ENCODE assay signal across 11 cellular contexts in the genomic region with DNA sequence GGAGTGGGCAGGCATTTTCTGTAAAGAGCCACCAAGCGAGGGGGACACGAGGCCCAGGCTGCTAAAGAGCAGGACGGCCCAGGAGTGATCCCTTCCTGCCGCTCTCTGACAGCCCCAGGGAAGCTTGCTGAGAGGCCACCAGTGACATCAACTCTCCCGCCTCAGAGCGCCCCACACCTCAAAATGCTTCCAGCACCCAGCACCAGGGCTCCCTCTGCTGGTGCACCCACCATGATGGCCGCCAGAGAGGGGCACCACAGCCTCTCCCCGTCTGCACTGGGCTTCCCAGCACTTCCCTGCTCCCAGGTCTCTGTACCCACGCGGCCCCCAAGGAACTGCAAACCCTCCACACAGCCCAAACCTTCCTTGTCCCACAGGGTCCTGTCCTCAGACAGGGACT. TPM values are rescaled to one million over a fixed set of nuclear protein-coding genes. Genes with fewer than 3 reads are reported as not detected.
DNase-seq lines count a peak whose midpoint lies in the region; ATAC-seq and TF ChIP-seq lines count a peak whose summit lies in the region.
"Had no signal": no experiment of that assay in that cellular context is flagged by ENCODE, and none has a peak within 500 bp of the region (broad histone marks: within the 10 kb centered on the region; RNA-seq: fewer than 3 reads in every experiment).

No MANE protein-coding gene starts in this region.

- peaks cover 7% of the 10 kb centered on the region; the same call in 1 of the 2 replicates for H3F3A ChIP-seq in PC-9 (ENCODE audit: insufficient read depth, low read depth)

- no TSS peak for BruUV-seq in PC-9 (replicated peaks; lab: Mats Ljungman, UMichigan)

- DNase-seq in AG04449 (ENCODE audit: low read depth, low spot score) (no peak), GM10248 (ENCODE audit: extremely low spot score) (no peak), PC-9 (peak in 1 of 2 experiments; percentile 7), fibroblast of pulmonary artery (ENCODE audit: low read depth) (peak; percentile 10), COR-L47 (lab: John Stamatoyannopoulos, UW) (no peak), SK-N-DZ (ENCODE audit: low spot score) (no peak), mesothelial cell of epicardium (ENCODE audit: low spot score in 2 of 2, unreplicated experiment in 2 of 2) (no peak)
- DNase-seq: NCI-H226, T-helper 2 cell, uterus had no signal

- intact Hi-C loops in PC-9 (cut with micrococcal nuclease; ENCODE audit: unreplicated experiment) = no loop called here

- CTCF ChIA-PET in AG04449 (lab: Yijun Ruan, JAX) = no interaction called here
- CTCF ChIA-PET in GM10248 (lab: Yijun Ruan, JAX) = interaction anchor here (0.9 to 1.6 kb wide), 3 partner anchors 10 to 149 kb away, joined by 3 to 7 read pairs (median 4); a partner anchor contains a TSS
- CTCF ChIA-PET in PC-9 (lab: Charles Lee) = no interaction called here

- no peaks in the 10 kb centered on the region for H3K36me3 ChIP-seq in PC-9 (ENCODE audit: low read depth)
- H3K36me3 ChIP-seq: uterus had no signal

- no peaks in the 10 kb centered on the region for H3K9me3 Mint-ChIP-seq in mesothelial cell of epicardium

- H3K27ac Mint-ChIP-seq in mesothelial cell of epicardium = no peak overlapping the region

- H3K27me3 Mint-ChIP-seq in mesothelial cell of epicardium (ENCODE audit: low read depth) = no peaks in the 10 kb centered on the region

- POLR2A ChIA-PET in AG04449 (lab: Yijun Ruan, JAX) (interaction anchor here (0.5 kb wide), 1 partner anchor 40 kb away, joined by 3 read pairs; a partner anchor contains a TSS), GM10248 (lab: Yijun Ruan, JAX) (no interaction called here), PC-9 (lab: Charles Lee; ENCODE audit: unreplicated experiment) (no interaction called here)

- H2AFZ ChIP-seq in PC-9 = no peak overlapping the region

- H3K9me2 ChIP-seq in PC-9 (ENCODE audit: insufficient read depth) = no peaks in the 10 kb centered on the region

- no peaks in the 10 kb centered on the region for H3K27me3 ChIP-seq in PC-9 (ENCODE audit: insufficient read depth, low read depth)
- H3K27me3 ChIP-seq: uterus had no signal

- H3K4me1 ChIP-seq in PC-9 (replicated peaks; ENCODE audit: insufficient read depth) = no peaks in the 10 kb centered on the region
- H3K4me1 ChIP-seq: uterus had no signal

- H3K9me3 ChIP-seq in PC-9 (ENCODE audit: insufficient read depth, low read depth) = no peaks in the 10 kb centered on the region
- H3K9me3 ChIP-seq: uterus had no signal

- H3K4me2 ChIP-seq in PC-9 = no peak overlapping the region

- H4K20me1 ChIP-seq in PC-9 (ENCODE audit: insufficient read depth) = peaks cover 8% of the 10 kb centered on the region; the same call in 1 of the 2 replicates

- H3K36me3 Mint-ChIP-seq in mesothelial cell of epicardium = peaks cover 17% of the 10 kb centered on the region

- no peaks in the 10 kb centered on the region for H3K4me1 Mint-ChIP-seq in mesothelial cell of epicardium

- H3K79me2 ChIP-seq in PC-9 (ENCODE audit: low read depth) = no peaks in the 10 kb centered on the region

- no peak overlapping the region for H3K4me3 Mint-ChIP-seq in mesothelial cell of epicardium

- TF ChIP-seq CTCF in AG04449 (IDR thresholded peaks at IDR 0.05; ENCODE audit: insufficient read depth, low read length, missing control alignments) = peak; percentile 10
- peak; percentile 26 for TF ChIP-seq CTCF in GM10248 (IDR thresholded peaks at IDR 0.05; ENCODE audit: control extremely low read depth, extremely low read depth, low read depth, missing control alignments)
- TF ChIP-seq CTCF in PC-9 (conservative IDR thresholded peaks at IDR 0.05) = peak; percentile 36; the same call in 1 of the 2 replicates
- peak; percentile 22 for TF ChIP-seq CTCF in fibroblast of pulmonary artery (IDR thresholded peaks at IDR 0.05; ENCODE audit: low read length, missing control alignments)
- TF ChIP-seq CTCF in mesothelial cell of epicardium (IDR thresholded peaks at IDR 0.05; ENCODE audit: unreplicated experiment) = no peak

- H3K4me3 ChIP-seq in AG04449 (ENCODE audit: low read depth, low read length) = no peak overlapping the region
- no peak overlapping the region for H3K4me3 ChIP-seq in PC-9
- H3K4me3 ChIP-seq in fibroblast of pulmonary artery (replicated peaks; ENCODE audit: low read depth, low read length) = no peak overlapping the region
- H3K4me3 ChIP-seq: uterus had no signal

- no peak for ATAC-seq in GM18502 (IDR thresholded peaks at IDR 0.05; ENCODE audit: poor library complexity, unreplicated experiment)

- no peak overlapping the region for H3K27ac ChIP-seq in PC-9
- H3K27ac ChIP-seq: uterus had no signal

RNA-seq across cellular contexts. Expression of a gene that starts 40.4 kb away (rescaled TPM):
- total RNA-seq in PC-9 (2021) (114 and 138 TPM in 2 replicates), mesothelial cell of epicardium (113 to 114 TPM (median 114 TPM) in 3 replicates)
- polyA plus RNA-seq in SK-N-DZ (2014; cell fraction: cytosol; rRNA removed) = 66.9 and 67.3 TPM in 2 replicates
- polyA plus RNA-seq in SK-N-DZ (2014; cell fraction: nucleus; rRNA removed) = 79.4 and 99.7 TPM in 2 replicates

RNA-seq across cellular contexts. Expression of a gene that starts 40.5 kb away (rescaled TPM):
- 13.5 and 20.2 TPM in 2 replicates for total RNA-seq in PC-9 (2021)
- 6.0 and 7.4 TPM in 2 replicates for polyA plus RNA-seq in SK-N-DZ (2014; cell fraction: cytosol; rRNA removed)
- polyA plus RNA-seq in SK-N-DZ (2014; cell fraction: nucleus; rRNA removed) = 62.1 and 116 TPM in 2 replicates
- total RNA-seq in mesothelial cell of epicardium = 25.5 to 32.5 TPM (median 28.0 TPM) in 3 replicates
